14 cellular contexts compared by ENCODE assay signal in the genomic region with DNA sequence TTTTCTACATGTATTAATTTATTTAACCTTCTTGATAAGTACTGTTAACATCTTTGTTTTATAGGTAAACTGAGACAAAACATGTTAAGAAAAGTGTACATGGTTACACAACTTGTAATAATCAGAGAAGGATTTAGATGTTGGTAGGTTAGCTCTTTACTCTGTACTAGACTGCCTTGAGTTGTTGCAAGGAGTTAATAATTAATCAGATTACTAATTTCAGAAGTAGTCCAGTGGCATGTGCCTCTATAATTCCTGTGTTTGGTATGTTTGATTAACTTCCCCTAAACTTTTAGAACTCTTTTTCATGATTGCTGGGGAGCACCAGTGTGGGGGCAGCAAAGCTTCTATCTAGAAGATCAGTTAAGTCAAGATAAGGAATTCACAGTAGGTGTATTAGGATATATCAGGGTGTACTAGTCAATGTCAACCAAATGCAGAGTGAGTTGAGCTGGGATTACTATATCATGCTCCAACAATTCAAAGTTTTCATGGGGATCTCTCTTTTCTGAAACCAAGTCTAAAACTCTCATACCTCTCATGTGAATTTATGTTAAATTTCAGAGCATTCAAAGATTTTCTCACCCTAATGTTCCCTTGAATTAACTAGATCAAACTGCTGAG.
DNase-seq lines count a peak whose midpoint lies in the region; ATAC-seq lines count a peak whose summit lies in the region.
"Had no signal": no experiment of that assay in that cellular context is flagged by ENCODE, and none has a peak within 500 bp of the region (broad histone marks: within the 10 kb centered on the region; RNA-seq: fewer than 3 reads in every experiment).

No MANE protein-coding gene starts in this region.

- ATAC-seq in GM21723 (IDR thresholded peaks at IDR 0.05; ENCODE audit: unreplicated experiment) (peak; percentile 65), HG03354 (IDR thresholded peaks at IDR 0.05; ENCODE audit: poor library complexity, severe bottlenecking, unreplicated experiment) (peak; percentile 97), left lobe of liver (peak; percentile 78)

- DNase-seq in DMS53 (lab: John Stamatoyannopoulos, UW) (peak; percentile 39), DMS53 treated with DMSO at 0.1 percent for 48 hours (lab: John Stamatoyannopoulos, UW; ENCODE audit: unreplicated experiment) (no peak), left lobe of liver (ENCODE audit: low spot score) (no peak), NCI-H82 treated with DMSO at 0.1 percent for 48 hours (lab: John Stamatoyannopoulos, UW; ENCODE audit: unreplicated experiment) (no peak)
- DNase-seq in effector CD4-positive, alpha-beta T cell: no peak
- no peak for DNase-seq in stimulated activated naive CD4-positive, alpha-beta T cell (lab: John Stamatoyannopoulos, UW)
- DNase-seq: activated CD4-positive, alpha-beta T cell treated with anti-CD3 and anti-CD28 coated beads for 4 hours; activated gamma-delta T cell treated with Interleukin-2 at 50 U/mL for 16 hours; central memory CD4-positive, alpha-beta T cell; erythroblast; NCI-H2029; stimulated activated CD4-positive, alpha-beta T cell treated with anti-CD3 and anti-CD28 coated beads, Interleukin-4, amount 100 ng/mL, for 4 hours had no signal
